Comparison of ENCODE assay signal across 8 cellular contexts in the genomic region with DNA sequence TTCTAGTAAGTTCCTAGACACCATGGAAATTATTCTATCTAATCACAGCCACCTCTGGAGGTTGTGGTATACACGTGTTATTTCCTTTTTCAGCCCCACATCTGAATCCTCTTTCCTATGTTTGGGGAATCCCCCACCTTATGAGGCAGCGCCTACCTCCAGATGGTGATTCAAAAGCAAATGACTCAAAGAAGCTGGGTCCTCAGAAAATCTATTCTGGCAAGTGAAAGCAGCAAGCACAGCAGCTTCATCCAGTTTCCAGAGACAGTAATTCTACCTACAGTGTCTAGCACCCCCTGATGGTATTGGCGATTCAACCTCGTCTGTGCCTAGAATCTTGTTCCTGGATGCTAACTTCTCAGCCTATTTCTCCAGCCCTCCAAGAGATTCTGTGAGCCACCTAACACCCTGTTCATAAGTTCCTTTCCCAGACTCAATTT. TPM values are rescaled to one million over a fixed set of nuclear protein-coding genes. Genes with fewer than 3 reads are reported as not detected.
DNase-seq lines count a peak whose midpoint lies in the region; ATAC-seq and TF ChIP-seq lines count a peak whose summit lies in the region.

No MANE protein-coding gene starts in this region.

- in situ Hi-C loops in astrocyte of the spinal cord (cut with HindIII; ENCODE audit: low sequenced_read_pairs), result no loop called here

- no peak overlapping the region for H3K4me3 ChIP-seq in astrocyte of the spinal cord (ENCODE audit: low read depth, low read length)

- peak; percentile 64 for TF ChIP-seq CTCF in astrocyte of the spinal cord (IDR thresholded peaks at IDR 0.05; ENCODE audit: low read depth, low read length)

- peak; percentile 88 for DNase-seq in Daoy (ENCODE audit: low read depth)
- DNase-seq in T-helper 22 cell (ENCODE audit: low read depth), result peak; percentile 16
- DNase-seq in astrocyte of the spinal cord (ENCODE audit: low read depth, low spot score), result peak; percentile 72
- DNase-seq in left lobe of liver (ENCODE audit: low spot score), result no peak
- peak; percentile 6 for DNase-seq in stimulated activated CD8-positive, alpha-beta memory T cell treated with anti-CD3 and anti-CD28 coated beads, Interleukin-15, amount 100 ng/mL, for 24 hours (ENCODE audit: low read depth)
- DNase-seq in SKM-1 (lab: John Stamatoyannopoulos, UW; ENCODE audit: unreplicated experiment), result no peak

- ATAC-seq in GM19452 (IDR thresholded peaks at IDR 0.05; ENCODE audit: unreplicated experiment) (peak; percentile 90), HG03460 (IDR thresholded peaks at IDR 0.05; ENCODE audit: unreplicated experiment) (peak; percentile 88), left lobe of liver (peak; percentile 89)

RNA-seq across cellular contexts. Expression of a gene that starts 43.0 kb away (rescaled TPM):
- 43.1 and 44.6 TPM in 2 replicates for total RNA-seq in Daoy (2014; rRNA removed; shearing (Covaris generic))
- total RNA-seq in left lobe of liver, result 10.1 TPM

Comparison
In these comparisons a context has a peak if more than half of its experiments do, and no peak if none do; other contexts are left out.
1. DNase-seq: peak in Daoy (single experiment), T-helper 22 cell (single experiment), astrocyte of the spinal cord (single experiment) and stimulated activated CD8-positive, alpha-beta memory T cell treated with anti-CD3 and anti-CD28 coated beads, Interleukin-15, amount 100 ng/mL, for 24 hours (single experiment); none in left lobe of liver (single experiment) and SKM-1 (single experiment).
2. Peak in every context shown above with its lines, with median percentiles within 50 percentile points of each other: ATAC-seq.